8 cellular contexts compared by ENCODE assay signal in genomic region chr3:45546636-45547201, GRCh38. TPM values are rescaled to one million over a fixed set of nuclear protein-coding genes. Genes with fewer than 3 reads are reported as not detected.
DNase-seq lines count a peak whose midpoint lies in the region; ATAC-seq and TF ChIP-seq lines count a peak whose summit lies in the region.

No MANE protein-coding gene starts in this region.

- H3K9ac ChIP-seq in SU-DHL-6 (ENCODE audit: low read length), result no peak overlapping the region

- no peaks in the 10 kb centered on the region for H3K9me2 ChIP-seq in SU-DHL-6 (replicated peaks; ENCODE audit: insufficient read depth, low read length)

- no peaks in the 10 kb centered on the region for H3K9me3 ChIP-seq in SU-DHL-6 (ENCODE audit: insufficient read depth, low read length)

- no peaks in the 10 kb centered on the region for H4K20me1 ChIP-seq in SU-DHL-6 (ENCODE audit: low read depth, low read length)

- ATAC-seq in omental fat pad (ENCODE audit: low FRiP score) (no peak), HG03442 (IDR thresholded peaks at IDR 0.05; ENCODE audit: unreplicated experiment) (no peak)

- no peak overlapping the region for H3K4me2 ChIP-seq in SU-DHL-6 (ENCODE audit: low read depth, low read length, poor library complexity, severe bottlenecking)

- H3K9me3 Mint-ChIP-seq in endothelial cell (ENCODE audit: unreplicated experiment), result no peaks in the 10 kb centered on the region

- no peaks in the 10 kb centered on the region for H3F3A ChIP-seq in SU-DHL-6 (ENCODE audit: insufficient read depth)

- H3K4me1 Mint-ChIP-seq in endothelial cell (ENCODE audit: unreplicated experiment), result peaks cover 83% of the 10 kb centered on the region

- H3K36me3 ChIP-seq in SU-DHL-6 (ENCODE audit: low read length), result no peaks in the 10 kb centered on the region

- H3K27me3 Mint-ChIP-seq in endothelial cell (ENCODE audit: unreplicated experiment), result peaks cover 5% of the 10 kb centered on the region

- H3K27me3 ChIP-seq in SU-DHL-6 (ENCODE audit: low read length), result no peaks in the 10 kb centered on the region

- H2AFZ ChIP-seq in SU-DHL-6 (ENCODE audit: low read depth, low read length, severe bottlenecking), result no peak overlapping the region

- no peak overlapping the region for H3K27ac ChIP-seq in SU-DHL-6 (ENCODE audit: low read depth, low read length)

- H3K36me3 Mint-ChIP-seq in endothelial cell (ENCODE audit: low read depth, unreplicated experiment), result peaks cover 7% of the 10 kb centered on the region

- H3K79me2 ChIP-seq in SU-DHL-6 (ENCODE audit: insufficient read depth, low read length), result no peaks in the 10 kb centered on the region

- no peak overlapping the region for H3K4me3 Mint-ChIP-seq in endothelial cell (ENCODE audit: unreplicated experiment)

- peak; percentile 71 for TF ChIP-seq CTCF in GM12873 (IDR thresholded peaks at IDR 0.05; ENCODE audit: insufficient read depth, low read depth, low read length, missing control alignments)
- TF ChIP-seq CTCF in SU-DHL-6 (IDR thresholded peaks at IDR 0.05; ENCODE audit: insufficient read depth, low read length, poor library complexity, severe bottlenecking), result peak; percentile 75
- TF ChIP-seq CTCF in endothelial cell (IDR thresholded peaks at IDR 0.05; ENCODE audit: unreplicated experiment), result peak; percentile 75
- TF ChIP-seq CTCF in omental fat pad (IDR thresholded peaks at IDR 0.05), result no peak

- H3K27ac Mint-ChIP-seq in endothelial cell (ENCODE audit: unreplicated experiment), result peak overlapping the region; percentile 61

- H3K4me3 ChIP-seq in SU-DHL-6 (ENCODE audit: insufficient read depth, low read length, poor library complexity, severe bottlenecking), result no peak overlapping the region

- DNase-seq in endothelial cell (ENCODE audit: low spot score) (no peak), EL (no peak), omental fat pad (ENCODE audit: low spot score) (no peak), DMS79 (lab: John Stamatoyannopoulos, UW) (no peak)
- DNase-seq in stimulated activated CD4-positive, alpha-beta T cell treated with anti-CD3 and anti-CD28 coated beads, Interleukin-12 subunit alpha, Interleukin-12 subunit beta, amount 100 ng/mL, for 4 hours, result peak; percentile 28

RNA-seq across cellular contexts. Expression of gene LIMD1, which starts 47.8 kb away (rescaled TPM):
- total RNA-seq in endothelial cell (ENCODE audit: unreplicated experiment) (56.1 TPM), omental fat pad (10 to 100 TPM; 20.2 to 36.3 (median 26.2) TPM)

Comparison
In these comparisons a context has a peak if more than half of its experiments do, and no peak if none do; other contexts are left out.
1. CTCF ChIP-seq: peak in GM12873 (single experiment), SU-DHL-6 (single experiment) and endothelial cell (single experiment); none in omental fat pad (0 of 3).